ENCODE assay signal across 1 cellular context in genomic region chr2:37671013-37671815, GRCh38.
A peak's percentile ranks its signal among the peaks of the same experiment; 100 is the strongest.
TF ChIP-seq lines count a peak whose summit lies in the region.

Gene CDC42EP3 (minus strand): TSS chr2:37671642. CDS start chr2:37646587, 25,055 bp downstream.

TF ChIP-seq in H1, 55 proteins besides CTCF, POLR2A, EP300 and RAD21 (continued from another document):
- TF ChIP-seq CHD7 (IDR thresholded peaks at IDR 0.05; ENCODE audit: insufficient replicate concordance, low read length) (no peak), NANOG (IDR thresholded peaks at IDR 0.05; ENCODE audit: insufficient read depth, low read depth, low read length, poor library complexity, severe bottlenecking) (no peak), SIX5 (IDR thresholded peaks at IDR 0.05; ENCODE audit: low read depth, low read length) (no peak), RBBP5 (IDR thresholded peaks at IDR 0.05; ENCODE audit: borderline replicate concordance, low read depth, low read length) (peak; percentile 73; the same call in 1 of the 2 replicates), PHF8 (conservative IDR thresholded peaks at IDR 0.05; ENCODE audit: low read depth, low read length) (peak; percentile 72), TAF1 (IDR thresholded peaks at IDR 0.05; ENCODE audit: low read depth, low read length) (peak; percentile 81), CTBP2 (IDR thresholded peaks at IDR 0.05; ENCODE audit: borderline replicate concordance, insufficient read depth, insufficient read length, low read length) (no peak), CHD1 (IDR thresholded peaks at IDR 0.05; ENCODE audit: low read depth, low read length) (no peak), CEBPB (IDR thresholded peaks at IDR 0.05; ENCODE audit: low read depth, low read length) (no peak), MAX (IDR thresholded peaks at IDR 0.05) (peak; percentile 17; the same call in 1 of the 2 replicates), SAP30 (IDR thresholded peaks at IDR 0.05; ENCODE audit: insufficient read depth, insufficient replicate concordance, low read length) (no peak), BACH1 (IDR thresholded peaks at IDR 0.05; ENCODE audit: low read length) (0 out of 2 replicates have a peak, but pooled peaks have one; percentile 4), KDM1A (IDR thresholded peaks at IDR 0.05; ENCODE audit: borderline replicate concordance, low read length) (no peak), KDM4A (IDR thresholded peaks at IDR 0.05; ENCODE audit: low read depth, low read length, severe bottlenecking) (no peak), TAF7 (optimal IDR thresholded peaks at IDR 0.05; ENCODE audit: borderline replicate concordance, low read depth, low read length) (peak; percentile 44), MAFK (IDR thresholded peaks at IDR 0.05; ENCODE audit: low read depth, low read length) (no peak), ZNF274 (IDR thresholded peaks at IDR 0.05; ENCODE audit: borderline replicate concordance, extremely low read depth, low read length) (no peak), RXRA (IDR thresholded peaks at IDR 0.05; ENCODE audit: insufficient read depth, low read depth, low read length) (no peak), RFX5 (IDR thresholded peaks at IDR 0.05; ENCODE audit: borderline replicate concordance, low read depth, low read length) (no peak), FOSL1 (IDR thresholded peaks at IDR 0.05; ENCODE audit: insufficient read depth, low read depth, low read length) (no peak)
